ENCODE assay signal across 12 cellular contexts in the genomic region with DNA sequence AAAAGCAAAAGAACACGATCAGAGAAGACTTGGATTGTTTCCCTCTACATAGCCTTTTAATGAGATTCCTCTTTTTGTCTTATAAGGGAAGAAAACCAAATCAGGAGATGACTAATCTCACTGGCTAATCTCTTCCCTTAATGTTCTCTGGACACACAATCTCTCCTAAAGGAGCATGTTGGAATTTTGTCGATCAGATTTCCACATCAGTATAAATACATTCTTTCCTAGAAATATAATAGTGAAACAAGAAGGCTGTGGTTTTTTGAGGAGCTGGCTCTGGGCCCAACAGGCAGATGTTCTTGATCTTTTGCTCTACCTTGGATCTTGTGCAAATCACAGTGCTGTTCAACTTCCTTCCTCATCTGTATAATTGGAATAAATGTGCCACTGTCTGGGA.
DNase-seq lines count a peak whose midpoint lies in the region; ATAC-seq and FAIRE-seq lines count a peak whose summit lies in the region.
"Had no signal": no experiment of that assay in that cellular context is flagged by ENCODE, and none has a peak within 500 bp of the region (broad histone marks: within the 10 kb centered on the region; RNA-seq: fewer than 3 reads in every experiment).

No MANE protein-coding gene starts in this region.

- no peaks in the 10 kb centered on the region for H3K36me3 ChIP-seq in small intestine (ENCODE audit: control insufficient read depth in 2 of 2, insufficient read depth in 2 of 2, low read length in 2 of 2)
- H3K36me3 ChIP-seq: tibial artery had no signal

- 35 to 74% (median 61%) methylated on average over 2 of the region's 2 CpGs for WGBS in small intestine, 3 donors

- no peaks in the 10 kb centered on the region for H3K9me3 ChIP-seq in small intestine (ENCODE audit: control insufficient read depth, low read depth)
- H3K9me3 ChIP-seq: tibial artery had no signal

- no peak overlapping the region for H3K4me3 ChIP-seq in small intestine (ENCODE audit: low read depth in 1 of 2, low read length in 2 of 2)
- H3K4me3 ChIP-seq: tibial artery had no signal

- no peak for ATAC-seq in GM18867 (IDR thresholded peaks at IDR 0.05; ENCODE audit: unreplicated experiment)
- ATAC-seq in GM19324 (IDR thresholded peaks at IDR 0.05; ENCODE audit: low FRiP score, unreplicated experiment): no peak

- no peaks in the 10 kb centered on the region for H3K27me3 ChIP-seq in small intestine (ENCODE audit: control insufficient read depth in 2 of 2, insufficient read depth in 2 of 2, low read length in 2 of 2)
- H3K27me3 ChIP-seq: tibial artery had no signal

- no peak for FAIRE-seq in small intestine (lab: Jason Lieb, UNC)

- intact Hi-C loops in posterior vena cava (cut with DNase I): loop anchor here in 1 of 2 donors (1.0 kb wide), 1 partner anchor 37 kb away; no protein-coding TSS in a partner anchor

- no peaks in the 10 kb centered on the region for H3K4me1 ChIP-seq in small intestine (ENCODE audit: control insufficient read depth in 2 of 2, insufficient read depth in 1 of 2, low read depth in 1 of 2, low read length in 1 of 2)
- H3K4me1 ChIP-seq: tibial artery had no signal

- DNase-seq in COLO829 (ENCODE audit: low spot score): peak; percentile 86
- DNase-seq in NCI-H226: peak; percentile 50
- DNase-seq in dermis blood vessel endothelial cell: peak; percentile 17
- peak; percentile 88 for DNase-seq in posterior vena cava (ENCODE audit: low spot score)
- DNase-seq in stimulated activated naive CD4-positive, alpha-beta T cell treated with Interleukin-2 at 50 U/mL for 16 hours (lab: John Stamatoyannopoulos, UW): no peak
- no peak for DNase-seq in small intestine
- DNase-seq: KG1; naive B cell; stimulated activated CD4-positive, alpha-beta T cell treated with anti-CD3 and anti-CD28 coated beads, Interleukin-4, amount 100 ng/mL, for 1 hour; tibial artery had no signal

- H3K27ac ChIP-seq in small intestine (ENCODE audit: low read depth in 1 of 2, low read length in 1 of 2): no peak overlapping the region
- H3K27ac ChIP-seq: tibial artery had no signal

Comparison
In these comparisons a context has a peak if more than half of its experiments do, and no peak if none do; other contexts are left out.
1. DNase-seq: peak in COLO829 (single experiment), NCI-H226 (single experiment), dermis blood vessel endothelial cell (single experiment) and posterior vena cava (single experiment); none in stimulated activated naive CD4-positive, alpha-beta T cell treated with Interleukin-2 at 50 U/mL for 16 hours (single experiment) and small intestine (single experiment).